Comparison of ENCODE assay signal across 8 cellular contexts in genomic region chr12:42129595-42130204, GRCh38. TPM values are rescaled to one million over a fixed set of nuclear protein-coding genes. Genes with fewer than 3 reads are reported as not detected.
DNase-seq lines count a peak whose midpoint lies in the region; ATAC-seq and TF ChIP-seq lines count a peak whose summit lies in the region.

No MANE protein-coding gene starts in this region.

- H3K4me1 ChIP-seq in foreskin keratinocyte (peaks cover 14% of the 10 kb centered on the region), parathyroid adenoma (no peaks in the 10 kb centered on the region)

- peak; percentile 82 for ATAC-seq in foreskin keratinocyte

- no peaks in the 10 kb centered on the region for H3K9me3 ChIP-seq in parathyroid adenoma (ENCODE audit: control insufficient read depth, low read length)

- H3K4me3 ChIP-seq in parathyroid adenoma (ENCODE audit: low read depth, low read length): no peak overlapping the region

- peaks cover 10% of the 10 kb centered on the region for H3K79me2 ChIP-seq in parathyroid adenoma

- H3K9ac ChIP-seq in parathyroid adenoma: no peak overlapping the region

- DNase-seq in NCI-H345 (lab: John Stamatoyannopoulos, UW) (peak; percentile 5), NCI-H345 treated with DMSO at 0.1 percent for 48 hours (lab: John Stamatoyannopoulos, UW; ENCODE audit: unreplicated experiment) (no peak), MV-4-11 (lab: John Stamatoyannopoulos, UW) (peak; percentile 48), T1000 (lab: John Stamatoyannopoulos, UW) (peak; percentile 40), foreskin keratinocyte (peak; percentile 37 to 60), HK-2 (ENCODE audit: unreplicated experiment) (no peak)
- no peak for DNase-seq in stimulated activated CD4-positive, alpha-beta T cell treated with anti-CD3 and anti-CD28 coated beads, Interleukin-4, amount 100 ng/mL, for 1 hour

- H2AFZ ChIP-seq in parathyroid adenoma: no peak overlapping the region

- TF ChIP-seq CTCF in foreskin keratinocyte (conservative IDR thresholded peaks at IDR 0.05) (peak; percentile 98), parathyroid adenoma (IDR thresholded peaks at IDR 0.05) (peak; percentile 87)

- H3K27ac ChIP-seq in foreskin keratinocyte: no peak overlapping the region
- H3K27ac ChIP-seq in parathyroid adenoma: no peak overlapping the region

- no peaks in the 10 kb centered on the region for H3K36me3 ChIP-seq in parathyroid adenoma (ENCODE audit: control insufficient read depth, insufficient read depth, low read length)

- no peaks in the 10 kb centered on the region for H3K27me3 ChIP-seq in foreskin keratinocyte
- H3K27me3 ChIP-seq in parathyroid adenoma (ENCODE audit: control insufficient read depth, insufficient read depth, low read length): no peaks in the 10 kb centered on the region

- no peak overlapping the region for H3K4me2 ChIP-seq in parathyroid adenoma (ENCODE audit: low read length)

RNA-seq across cellular contexts. Expression of gene GXYLT1, which starts 15.0 kb away (rescaled TPM):
- total RNA-seq in foreskin keratinocyte: 9.4 and 9.7 TPM in 2 replicates
- polyA plus RNA-seq in foreskin keratinocyte: 3.4 and 3.7 TPM in 2 replicates

Comparison
In these comparisons a context has a peak if more than half of its experiments do, and no peak if none do; other contexts are left out.
1. DNase-seq: peak in NCI-H345 (single experiment), MV-4-11 (single experiment), T1000 (single experiment) and foreskin keratinocyte (2 of 2); none in NCI-H345 treated with DMSO at 0.1 percent for 48 hours (single experiment), HK-2 (single experiment) and stimulated activated CD4-positive, alpha-beta T cell treated with anti-CD3 and anti-CD28 coated beads, Interleukin-4, amount 100 ng/mL, for 1 hour (single experiment).